In the genomic region with DNA sequence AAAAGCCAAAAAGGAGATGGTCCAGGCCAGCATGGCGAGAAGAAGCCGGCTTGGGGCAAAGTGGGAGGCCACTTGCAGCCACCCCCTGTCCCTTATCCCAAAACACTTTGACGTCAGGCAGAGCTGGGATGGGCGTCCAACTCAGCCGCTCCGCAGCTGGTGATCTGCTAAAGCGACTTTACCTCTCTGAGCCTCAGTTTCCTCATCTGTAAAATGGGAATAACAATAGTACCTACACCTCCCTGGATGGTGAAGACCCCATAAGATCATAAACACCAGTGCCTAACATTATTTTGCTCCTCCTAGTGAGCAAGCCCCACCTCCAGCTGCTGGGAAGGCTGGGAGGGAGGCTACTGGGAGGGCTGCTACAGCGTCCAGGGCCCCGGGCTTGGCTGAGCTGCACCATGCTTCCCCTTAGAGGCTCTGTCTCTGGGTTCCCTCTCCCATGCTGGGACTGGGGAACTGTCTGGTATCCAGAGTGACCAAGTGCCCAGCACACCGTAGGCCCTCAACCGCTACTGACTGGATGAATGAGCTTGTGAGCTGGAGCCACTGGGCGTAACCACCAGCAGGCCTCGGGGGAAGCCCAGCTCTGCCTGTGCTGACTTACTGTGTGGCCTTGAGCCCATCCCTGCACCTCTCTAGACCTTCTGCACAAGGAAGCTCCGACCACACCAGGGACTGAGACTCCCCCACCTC, we compare ENCODE assay signal across 13 cellular contexts. TPM values are rescaled to one million over a fixed set of nuclear protein-coding genes. Genes with fewer than 3 reads are reported as not detected.
DNase-seq lines count a peak whose midpoint lies in the region; ATAC-seq, FAIRE-seq and TF ChIP-seq lines count a peak whose summit lies in the region.
"Had no signal": no experiment of that assay in that cellular context is flagged by ENCODE, and none has a peak within 500 bp of the region (broad histone marks: within the 10 kb centered on the region; RNA-seq: fewer than 3 reads in every experiment).

No MANE protein-coding gene starts in this region.

- TF ChIP-seq CTCF in PC-3 (conservative IDR thresholded peaks at IDR 0.05; ENCODE audit: low read depth, low read length) = no peak

- H3K27me3 Mint-ChIP-seq in CD4-positive, alpha-beta memory T cell = no peaks in the 10 kb centered on the region
- no peaks in the 10 kb centered on the region for H3K27me3 Mint-ChIP-seq in T-helper 2 cell treated with Interferon-gamma antibody and Interleukin-4, amounts not matched to agents 5 μg/mL and 100 μg/mL, for 36 hours (ENCODE audit: low read depth)
- H3K27me3 Mint-ChIP-seq: naive B cell had no signal

- H2BK5ac ChIP-seq in neuronal stem cell (ENCODE audit: low read length) = no peak overlapping the region

- no peaks in the 10 kb centered on the region for H3K9me3 Mint-ChIP-seq in CD4-positive, alpha-beta memory T cell
- H3K9me3 Mint-ChIP-seq in T-helper 2 cell treated with Interferon-gamma antibody and Interleukin-4, amounts not matched to agents 5 μg/mL and 100 μg/mL, for 36 hours = no peaks in the 10 kb centered on the region
- H3K9me3 Mint-ChIP-seq: naive B cell had no signal

- H3K23ac ChIP-seq in neuronal stem cell (ENCODE audit: low read depth, low read length, poor library complexity) = peak overlapping the region; percentile 82

- no peaks in the 10 kb centered on the region for H4K20me1 ChIP-seq in PC-3 (ENCODE audit: low read length)

- H3K4me3 ChIP-seq in CD4-positive, alpha-beta memory T cell (ENCODE audit: low read length in 2 of 2) = no peak overlapping the region
- H3K4me3 ChIP-seq in PC-3 (ENCODE audit: low read length) = no peak overlapping the region
- no peak overlapping the region for H3K4me3 ChIP-seq in neuronal stem cell (ENCODE audit: low read length in 2 of 2)
- H3K4me3 ChIP-seq: PC-9 had no signal

- H3K79me1 ChIP-seq in neuronal stem cell (ENCODE audit: low read depth, low read length) = no peaks in the 10 kb centered on the region

- no peak overlapping the region for H3K14ac ChIP-seq in neuronal stem cell (ENCODE audit: low read length)

- CTCF ChIA-PET in CD4-positive, alpha-beta memory T cell (lab: Charles Lee; ENCODE audit: partially characterized antibody) = interaction anchor here (2.2 to 3.6 kb wide), 2 partner anchors 11 to 25 kb away, joined by 9 to 14 read pairs; no protein-coding TSS in a partner anchor
- CTCF ChIA-PET in PC-3 (lab: Charles Lee) = interaction anchor here (0.6 kb wide), 1 partner anchor 11 kb away, joined by 4 read pairs; no protein-coding TSS in a partner anchor

- H3F3A ChIP-seq in PC-3 (ENCODE audit: low read length, unreplicated experiment) = no peaks in the 10 kb centered on the region

- H3K4me1 Mint-ChIP-seq in CD4-positive, alpha-beta memory T cell = peaks cover 47 to 91% (median 78%) of the 10 kb centered on the region in 4 donors
- peaks cover 27% of the 10 kb centered on the region for H3K4me1 Mint-ChIP-seq in T-helper 2 cell treated with Interferon-gamma antibody and Interleukin-4, amounts not matched to agents 5 μg/mL and 100 μg/mL, for 36 hours (ENCODE audit: low read depth)

- no peak overlapping the region for H4K91ac ChIP-seq in neuronal stem cell (ENCODE audit: low read depth, low read length, poor library complexity)

- peak in 1 of 5 donors; percentile 18 for DNase-seq in CD4-positive, alpha-beta memory T cell
- DNase-seq in PC-3 (no peak), epithelial cell of prostate (ENCODE audit: low read depth, low spot score) (no peak), neuronal stem cell (ENCODE audit: low spot score) (no peak), GM12892 (ENCODE audit: insufficient read length) (no peak), GDM1 (lab: John Stamatoyannopoulos, UW) (no peak)
- DNase-seq in T-helper 2 cell treated with Interferon-gamma antibody and Interleukin-4, amounts not matched to agents 5 μg/mL and 100 μg/mL, for 36 hours (ENCODE audit: low spot score) = no peak
- DNase-seq: activated T-cell treated with anti-CD3 and anti-CD28 coated beads for 4 hours, naive B cell, small intestine had no signal

- POLR2A ChIA-PET in CD4-positive, alpha-beta memory T cell (lab: Charles Lee; ENCODE audit: partially characterized antibody) = interaction anchor here (1.0 to 2.2 kb wide), 3 partner anchors 11 to 19 kb away, joined by 3 to 9 read pairs (median 6); no protein-coding TSS in a partner anchor
- POLR2A ChIA-PET in PC-3 (lab: Charles Lee; ENCODE audit: unreplicated experiment) = no interaction called here

- H2BK120ac ChIP-seq in neuronal stem cell (ENCODE audit: low read depth, low read length) = peak overlapping the region; percentile 29

- H3K27ac Mint-ChIP-seq in CD4-positive, alpha-beta memory T cell = peak overlapping the region in 5 of 7 donors; percentile 15 to 84 (median 71)
- H3K27ac Mint-ChIP-seq in T-helper 2 cell treated with Interferon-gamma antibody and Interleukin-4, amounts not matched to agents 5 μg/mL and 100 μg/mL, for 36 hours = no peak overlapping the region

- H3K4me3 Mint-ChIP-seq in CD4-positive, alpha-beta memory T cell = peak overlapping the region in 1 of 8 donors; percentile 4
- H3K4me3 Mint-ChIP-seq in T-helper 2 cell treated with Interferon-gamma antibody and Interleukin-4, amounts not matched to agents 5 μg/mL and 100 μg/mL, for 36 hours = no peak overlapping the region
- H3K4me3 Mint-ChIP-seq: naive B cell had no signal

- no CpG with 5 or more reads among the region's 14 CpGs for WGBS in neuronal stem cell (ENCODE audit: extremely low coverage in 2 of 2, insufficient read length in 2 of 2, insufficient replicate concordance in 1 of 2), 2 donors

- no peak overlapping the region for H3K4me2 ChIP-seq in PC-3 (ENCODE audit: low read length)
- H3K4me2 ChIP-seq in neuronal stem cell (ENCODE audit: insufficient read depth, low read length, poor library complexity, severe bottlenecking) = no peak overlapping the region
- H3K4me2 ChIP-seq: PC-9 had no signal

- H3K4ac ChIP-seq in neuronal stem cell (ENCODE audit: low read length) = no peak overlapping the region

- no TSS peak for BruUV-seq in PC-3 (replicated peaks; lab: Mats Ljungman, UMichigan)

- H3K36me3 Mint-ChIP-seq in CD4-positive, alpha-beta memory T cell = peaks cover 0 to 12% of the 10 kb centered on the region in 2 donors
- H3K36me3 Mint-ChIP-seq in T-helper 2 cell treated with Interferon-gamma antibody and Interleukin-4, amounts not matched to agents 5 μg/mL and 100 μg/mL, for 36 hours (ENCODE audit: low read depth) = peaks cover 1% of the 10 kb centered on the region
- H3K36me3 Mint-ChIP-seq: naive B cell had no signal

- H2BK15ac ChIP-seq in neuronal stem cell (ENCODE audit: low read length) = peak overlapping the region; percentile 50

- no peak for TF ChIP-seq POLR2A in GM12892 (IDR thresholded peaks at IDR 0.05; ENCODE audit: low read depth, low read length)

- FAIRE-seq in GM12892 (lab: Jason Lieb, UNC) = no peak
- FAIRE-seq: endothelial cell of umbilical vein, small intestine had no signal

- H3K18ac ChIP-seq in neuronal stem cell (ENCODE audit: low read length) = peak overlapping the region; percentile 89

- H3K9ac ChIP-seq in PC-3 (ENCODE audit: low read length) (no peak overlapping the region), neuronal stem cell (ENCODE audit: low read depth, low read length, poor library complexity) (no peak overlapping the region)

- no peaks in the 10 kb centered on the region for H3K9me2 ChIP-seq in PC-3 (replicated peaks; ENCODE audit: low read length)

- peaks cover 96% of the 10 kb centered on the region for H3K4me1 ChIP-seq in CD4-positive, alpha-beta memory T cell (ENCODE audit: insufficient read depth, low read length)
- H3K4me1 ChIP-seq in PC-3 (ENCODE audit: insufficient read depth, low read length) (peaks cover 29% of the 10 kb centered on the region), neuronal stem cell (ENCODE audit: control insufficient read depth in 2 of 2, insufficient read depth in 1 of 2, low read depth in 1 of 2, low read length in 2 of 2) (peaks cover 19 to 28% of the 10 kb centered on the region in 2 donors)

- H3K79me2 ChIP-seq in PC-3 (ENCODE audit: low read length) = peaks cover 99% of the 10 kb centered on the region

- H3K27ac ChIP-seq in CD4-positive, alpha-beta memory T cell (ENCODE audit: low read depth, low read length) = no peak overlapping the region
- H3K27ac ChIP-seq in PC-3 (ENCODE audit: low read length) = no peak overlapping the region
- peak overlapping the region; percentile 89 for H3K27ac ChIP-seq in epithelial cell of prostate
- no peak overlapping the region for H3K27ac ChIP-seq in neuronal stem cell (replicated peaks; ENCODE audit: low read length)
- H3K27ac ChIP-seq: PC-9 had no signal

- ATAC-seq in PC-3 = peak; percentile 20; the same call in 1 of the 2 replicates
- ATAC-seq in HG03045 (IDR thresholded peaks at IDR 0.05; ENCODE audit: unreplicated experiment) = no peak

- H2BK12ac ChIP-seq in neuronal stem cell (ENCODE audit: low read length) = peak overlapping the region; percentile 52

- H4K8ac ChIP-seq in neuronal stem cell (ENCODE audit: low read depth, low read length) = no peak overlapping the region

- H3K36me3 ChIP-seq in CD4-positive, alpha-beta memory T cell (ENCODE audit: insufficient read depth, low read length) = no peaks in the 10 kb centered on the region
- H3K36me3 ChIP-seq in PC-3 (ENCODE audit: low read depth, low read length) (0 out of 2 replicates have a peak, but pooled peaks cover under 1% of the 10 kb centered on the region), neuronal stem cell (replicated peaks in 1 of 2; ENCODE audit: control insufficient read depth in 2 of 2, insufficient read depth in 2 of 2, low read length in 2 of 2) (no peaks in the 10 kb centered on the region)

- H2AFZ ChIP-seq in PC-3 (ENCODE audit: low read length) = no peak overlapping the region
- no peak overlapping the region for H2AFZ ChIP-seq in neuronal stem cell (ENCODE audit: low read length)
- H2AFZ ChIP-seq: PC-9 had no signal

- H3K9me3 ChIP-seq in CD4-positive, alpha-beta memory T cell (ENCODE audit: control insufficient read depth in 1 of 2, low read length in 2 of 2) = no peaks in the 10 kb centered on the region
- H3K9me3 ChIP-seq in PC-3 (ENCODE audit: low read length) (no peaks in the 10 kb centered on the region), neuronal stem cell (replicated peaks in 1 of 2; ENCODE audit: control insufficient read depth in 2 of 2, insufficient read depth in 1 of 2, low read depth in 1 of 2, low read length in 2 of 2) (no peaks in the 10 kb centered on the region)

- H2AK5ac ChIP-seq in neuronal stem cell (ENCODE audit: low read depth, low read length) = peak overlapping the region; percentile 94

- intact Hi-C loops in CD4-positive, alpha-beta memory T cell (cut with micrococcal nuclease) = no loop called here
- intact Hi-C loops in PC-3 (cut with micrococcal nuclease) = no loop called here

- H3K27me3 ChIP-seq in CD4-positive, alpha-beta memory T cell (ENCODE audit: insufficient read depth, low read length) = no peaks in the 10 kb centered on the region
- H3K27me3 ChIP-seq in PC-3 (ENCODE audit: low read length) (no peaks in the 10 kb centered on the region), neuronal stem cell (ENCODE audit: control insufficient read depth in 3 of 3, insufficient read depth in 3 of 3, low read depth in 1 of 3, low read length in 3 of 3) (peaks cover 0 to 1% (median 0%) of the 10 kb centered on the region in 3 experiments)

RNA-seq across cellular contexts. Expression of gene IFFO2, which starts 18.3 kb away (rescaled TPM):
- 10 to 100 TPM; 39.0 to 41.3 TPM for total RNA-seq in CD4-positive, alpha-beta memory T cell
- polyA plus RNA-seq in CD4-positive, alpha-beta memory T cell = 1 to 10 TPM; 1.3 to 5.2 TPM
- total RNA-seq in PC-3 (2014; rRNA removed) = 30.7 and 55.2 TPM in 2 replicates
- polyA plus RNA-seq in neuronal stem cell (2013, experiment 1 of 2) = 3.4 TPM
- polyA plus RNA-seq in neuronal stem cell (2013, experiment 2 of 2) = 3.3 TPM
- 5.6 TPM for polyA plus RNA-seq in GM12892 (2012; ENCODE audit: missing spikeins)

RNA-seq across cellular contexts. Expression of gene ALDH4A1, which starts 35.8 kb away (rescaled TPM):
- total RNA-seq in CD4-positive, alpha-beta memory T cell = 1 to 10 TPM; 1.4 to 1.5 TPM
- polyA plus RNA-seq in CD4-positive, alpha-beta memory T cell = 1 to 10 TPM; 1.1 to 1.6 TPM
- total RNA-seq in PC-3 (2014; rRNA removed) = 18.1 and 24.9 TPM in 2 replicates
- polyA plus RNA-seq in neuronal stem cell (2013, experiment 1 of 2) = 11.9 TPM
- 11.5 TPM for polyA plus RNA-seq in neuronal stem cell (2013, experiment 2 of 2)
- 2.8 TPM for polyA plus RNA-seq in GM12892 (2012; ENCODE audit: missing spikeins)
